Comparison of ENCODE assay signal across 34 cellular contexts in the genomic region with DNA sequence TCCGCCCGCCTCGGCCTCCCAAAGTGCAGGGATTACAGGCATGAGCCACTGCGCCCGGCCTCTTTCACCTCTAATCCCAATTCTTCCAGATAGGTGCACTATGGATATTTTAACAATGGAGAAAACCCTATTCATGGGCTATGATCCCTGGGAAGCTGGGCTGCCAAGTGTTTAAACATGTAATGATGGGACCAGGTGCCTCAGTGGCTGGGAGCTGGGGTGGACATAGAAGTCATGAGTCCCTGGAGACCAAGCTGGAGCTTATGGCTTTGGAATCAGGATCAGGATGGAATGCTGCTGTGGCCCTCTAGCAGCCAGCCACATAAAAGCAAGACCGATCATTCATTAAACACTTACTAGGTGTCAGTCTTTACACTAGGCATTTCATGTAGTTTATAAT. TPM values are rescaled to one million over a fixed set of nuclear protein-coding genes. Genes with fewer than 3 reads are reported as not detected.
"Had no signal": no experiment of that assay in that cellular context is flagged by ENCODE, and none has a peak within 500 bp of the region (broad histone marks: within the 10 kb centered on the region; RNA-seq: fewer than 3 reads in every experiment).

No MANE protein-coding gene starts in this region.

- H3K4me3 ChIP-seq: adrenal gland, body of pancreas, breast epithelium, MG63, PC-9 had no signal

- H3K36me3 ChIP-seq: adrenal gland, breast epithelium, MG63 had no signal

- H2AFZ ChIP-seq: PC-9 had no signal

- H3K9me3 ChIP-seq: adrenal gland, body of pancreas, breast epithelium, MG63 had no signal

- H3K4me2 ChIP-seq: PC-9 had no signal

- H3K27me3 ChIP-seq: adrenal gland, body of pancreas, breast epithelium, MG63 had no signal

- DNase-seq: activated CD4-positive, alpha-beta T cell treated with anti-CD3 and anti-CD28 coated beads, Interleukin-2, amount 10 ng/mL, durations not matched to agents 24 days and 14 days; activated CD4-positive, alpha-beta T cell treated with anti-CD3 and anti-CD28 coated beads, Interleukin-2, amount 50 U/mL, for 4 hours; activated CD8-positive, alpha-beta T cell treated with anti-CD3 and anti-CD28 coated beads for 36 hours; activated gamma-delta T cell treated with Interleukin-2 at 50 U/mL for 16 hours; activated naive CD4-positive, alpha-beta T cell treated with anti-CD3 and anti-CD28 coated beads for 36 hours; activated T-cell treated with anti-CD3 and anti-CD28 coated beads for 4 hours; activated T-cell treated with anti-CD3 and anti-CD28 coated beads, Interleukin-2, amount 50 U/mL, for 4 hours; adrenal gland; body of pancreas; Kasumi-1; KG1; MG63; MV-4-11; NCI-H1092; NCI-H1417; NCI-H146; NCI-H187; NCI-H2029 treated with DMSO at 0.1 percent for 48 hours; NCI-H2171 treated with DMSO at 0.1 percent for 48 hours; NCI-H2227 treated with DMSO at 0.1 percent for 48 hours; NCI-H446; NCI-H510A treated with DMSO at 0.1 percent for 48 hours; NCI-H526 treated with DMSO at 0.1 percent for 48 hours; NCI-H774; SIG-M5; SW 1271; T1000 had no signal

- H3K27ac ChIP-seq: adrenal gland, body of pancreas, breast epithelium, PC-9, RWPE1 had no signal

- H3K4me1 ChIP-seq: adrenal gland, body of pancreas, breast epithelium had no signal

- ATAC-seq: activated CD8-positive, alpha-beta T cell treated with anti-CD3 and anti-CD28 coated beads for 36 hours; activated naive CD4-positive, alpha-beta T cell treated with anti-CD3 and anti-CD28 coated beads, Interleukin-2, amount 50 U/mL, for 72 hours; activated T-cell treated with anti-CD3 and anti-CD28 coated beads, Interleukin-2, amount 50 U/mL, for 4 hours; body of pancreas; Right ventricle myocardium inferior; SK-N-SH treated with all-trans-retinoic acid at 6 μM for 48 hours had no signal

RNA-seq across cellular contexts. Expression of a gene that starts 41.8 kb away (rescaled TPM):
- total RNA-seq: OCI-LY7 had no signal
